ENCODE assay signal across 8 cellular contexts in genomic region chr10:97850446-97850845, GRCh38. TPM values are rescaled to one million over a fixed set of nuclear protein-coding genes. Genes with fewer than 3 reads are reported as not detected.
DNase-seq lines count a peak whose midpoint lies in the region; ATAC-seq and TF ChIP-seq lines count a peak whose summit lies in the region.

No MANE protein-coding gene starts in this region.

- H3K4me3 Mint-ChIP-seq in activated T-cell treated with anti-CD3 and anti-CD28 coated beads, Interleukin-2, amount 50 U/mL, for 24 hours, result peak overlapping the region; percentile 71
- H3K4me3 Mint-ChIP-seq in stimulated activated naive CD8-positive, alpha-beta T cell treated with anti-CD3 and anti-CD28 coated beads, Interleukin-15, amount 100 ng/mL, for 72 hours, result peak overlapping the region; percentile 73 to 84

- TF ChIP-seq CTCF in esophagus squamous epithelium (IDR thresholded peaks at IDR 0.05), result no peak

- H3K9me3 Mint-ChIP-seq in activated T-cell treated with anti-CD3 and anti-CD28 coated beads, Interleukin-2, amount 50 U/mL, for 24 hours, result no peaks in the 10 kb centered on the region
- H3K9me3 Mint-ChIP-seq in stimulated activated naive CD8-positive, alpha-beta T cell treated with anti-CD3 and anti-CD28 coated beads, Interleukin-15, amount 100 ng/mL, for 72 hours, result no peaks in the 10 kb centered on the region

- no peaks in the 10 kb centered on the region for H3K36me3 Mint-ChIP-seq in activated T-cell treated with anti-CD3 and anti-CD28 coated beads, Interleukin-2, amount 50 U/mL, for 24 hours (ENCODE audit: low read depth)

- H3K9me3 ChIP-seq in esophagus squamous epithelium, result no peaks in the 10 kb centered on the region

- H3K36me3 ChIP-seq in esophagus squamous epithelium, result no peaks in the 10 kb centered on the region

- H3K4me1 ChIP-seq in esophagus squamous epithelium, result peaks cover 10 to 47% (median 20%) of the 10 kb centered on the region in 3 donors

- peak overlapping the region; percentile 41 to 76 (median 58) for H3K4me3 ChIP-seq in esophagus squamous epithelium

- DNase-seq in activated T-cell treated with anti-CD3 and anti-CD28 coated beads, Interleukin-2, amount 50 U/mL, for 24 hours, result peak; percentile 40
- no peak for DNase-seq in activated T-cell treated with anti-CD3 and anti-CD28 coated beads, Interleukin-2, amount 50 U/mL, for 1 hour
- peak in 3 of 5 donors; percentile 7 to 26 (median 13) for DNase-seq in T-helper 1 cell
- DNase-seq in esophagus squamous epithelium (lab: John Stamatoyannopoulos, UW), result no peak
- DNase-seq in stimulated activated naive CD8-positive, alpha-beta T cell treated with anti-CD3 and anti-CD28 coated beads, Interleukin-15, amount 100 ng/mL, for 72 hours, result peak; percentile 15 to 23
- no peak for DNase-seq in SW 1271 (lab: John Stamatoyannopoulos, UW)
- no peak for DNase-seq in dedifferentiated amniotic fluid mesenchymal stem cell (ENCODE audit: extremely low spot score)

- peaks cover 0 to 79% (median 3%) of the 10 kb centered on the region in 4 donors for H3K27me3 ChIP-seq in esophagus squamous epithelium

- peaks cover 39% of the 10 kb centered on the region for H3K4me1 Mint-ChIP-seq in activated T-cell treated with anti-CD3 and anti-CD28 coated beads, Interleukin-2, amount 50 U/mL, for 24 hours (ENCODE audit: low read depth)
- H3K4me1 Mint-ChIP-seq in stimulated activated naive CD8-positive, alpha-beta T cell treated with anti-CD3 and anti-CD28 coated beads, Interleukin-15, amount 100 ng/mL, for 72 hours, result peaks cover 40% of the 10 kb centered on the region

- intact Hi-C loops in esophagus squamous epithelium (cut with DNase I), result no loop called here

- ATAC-seq in stimulated activated naive CD8-positive, alpha-beta T cell treated with anti-CD3 and anti-CD28 coated beads, Interleukin-15, amount 100 ng/mL, for 72 hours, result peak; percentile 43
- no peak for ATAC-seq in GM18520 (IDR thresholded peaks at IDR 0.05; ENCODE audit: unreplicated experiment)

- 0 to 20% methylated on average over 2 to 5 of the region's 13 CpGs for WGBS in esophagus squamous epithelium, 2 donors

- no peak overlapping the region for H3K27ac Mint-ChIP-seq in activated T-cell treated with anti-CD3 and anti-CD28 coated beads, Interleukin-2, amount 50 U/mL, for 24 hours
- peak overlapping the region in 1 of 2 donors; percentile 21 for H3K27ac Mint-ChIP-seq in stimulated activated naive CD8-positive, alpha-beta T cell treated with anti-CD3 and anti-CD28 coated beads, Interleukin-15, amount 100 ng/mL, for 72 hours

- TF ChIP-seq POLR2A in esophagus squamous epithelium (IDR thresholded peaks at IDR 0.05), result no peak

- H3K27ac ChIP-seq in esophagus squamous epithelium, result peak overlapping the region in 1 of 4 donors; percentile 71

- H3K27me3 Mint-ChIP-seq in activated T-cell treated with anti-CD3 and anti-CD28 coated beads, Interleukin-2, amount 50 U/mL, for 24 hours, result no peaks in the 10 kb centered on the region
- H3K27me3 Mint-ChIP-seq in stimulated activated naive CD8-positive, alpha-beta T cell treated with anti-CD3 and anti-CD28 coated beads, Interleukin-15, amount 100 ng/mL, for 72 hours, result no peaks in the 10 kb centered on the region

RNA-seq across cellular contexts. Expression of gene GOLGA7B, which starts 0.8 kb away (rescaled TPM):
- 1 to 10 TPM in 3 of 4 donors, under 1 TPM in 1; 0.30 to 3.3 (median 1.7) TPM for total RNA-seq in esophagus squamous epithelium

Comparison
In these comparisons a context has a peak if more than half of its experiments do, and no peak if none do; other contexts are left out.
1. DNase-seq: peak in activated T-cell treated with anti-CD3 and anti-CD28 coated beads, Interleukin-2, amount 50 U/mL, for 24 hours (single experiment), T-helper 1 cell (3 of 5) and stimulated activated naive CD8-positive, alpha-beta T cell treated with anti-CD3 and anti-CD28 coated beads, Interleukin-15, amount 100 ng/mL, for 72 hours (2 of 2); none in activated T-cell treated with anti-CD3 and anti-CD28 coated beads, Interleukin-2, amount 50 U/mL, for 1 hour (single experiment), esophagus squamous epithelium (single experiment), SW 1271 (0 of 2) and dedifferentiated amniotic fluid mesenchymal stem cell (single experiment).